Comparison of ENCODE assay signal across 10 cellular contexts in the genomic region with DNA sequence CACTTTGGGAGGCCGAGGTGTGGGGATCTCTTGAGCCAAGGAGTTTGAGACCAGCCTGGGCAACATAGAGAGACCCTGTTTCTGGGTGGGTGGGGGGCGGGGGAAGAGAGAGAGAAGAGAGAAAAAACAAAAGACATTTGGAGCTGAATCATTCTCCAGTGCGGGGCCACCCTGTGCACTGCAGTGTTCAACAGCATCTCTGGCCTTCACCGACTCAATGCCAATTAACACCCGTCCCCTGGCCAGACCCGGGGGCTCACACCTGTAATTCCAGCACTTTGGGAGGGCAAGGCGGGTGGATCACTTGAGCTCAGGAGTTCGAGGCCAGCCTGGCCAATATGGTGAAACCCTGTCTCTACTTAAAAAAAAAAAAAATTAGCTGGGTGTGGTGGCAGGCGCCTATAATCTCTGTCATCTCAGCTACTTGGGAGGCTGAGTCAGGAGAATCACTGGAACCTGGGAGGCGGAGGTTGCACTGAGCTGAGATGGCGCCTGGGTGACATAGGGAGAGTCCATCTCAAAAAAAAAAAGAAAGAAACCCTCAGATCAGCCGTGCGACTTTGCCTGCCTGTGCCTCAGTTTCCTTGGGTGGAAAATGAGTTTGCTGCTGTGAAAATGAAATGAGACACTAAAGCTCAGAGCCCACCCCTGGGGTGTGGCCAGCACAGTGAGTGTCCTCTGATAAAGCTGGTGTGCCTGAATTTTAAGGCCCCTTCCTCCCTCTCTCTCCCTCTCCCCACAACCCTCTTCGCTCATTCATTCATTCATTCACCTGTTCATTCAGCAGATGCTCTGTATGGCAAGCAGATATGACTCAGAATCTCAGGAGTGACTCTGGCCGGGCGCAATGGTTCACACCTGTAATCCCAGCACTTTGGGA. TPM values are rescaled to one million over a fixed set of nuclear protein-coding genes. Genes with fewer than 3 reads are reported as not detected.
DNase-seq lines count a peak whose midpoint lies in the region; ATAC-seq and TF ChIP-seq lines count a peak whose summit lies in the region.
"Had no signal": no experiment of that assay in that cellular context is flagged by ENCODE, and none has a peak within 500 bp of the region (broad histone marks: within the 10 kb centered on the region; RNA-seq: fewer than 3 reads in every experiment).

No MANE protein-coding gene starts in this region.

- H2AK5ac ChIP-seq in mesenchymal stem cell (ENCODE audit: low read length, severe bottlenecking), result no peak overlapping the region

- H3K18ac ChIP-seq in mesenchymal stem cell (ENCODE audit: low read depth in 1 of 2, low read length in 2 of 2), result no peak overlapping the region

- peak overlapping the region; percentile 85 to 100 (median 98) for H3K4me3 Mint-ChIP-seq in CD4-positive, CD25-positive, alpha-beta regulatory T cell
- peak overlapping the region; percentile 40 for H3K4me3 Mint-ChIP-seq in activated naive CD4-positive, alpha-beta T cell treated with anti-CD3 and anti-CD28 coated beads, Interleukin-2, amount 50 U/mL, for 24 hours

- H3K79me1 ChIP-seq in mesenchymal stem cell (replicated peaks; ENCODE audit: low read length, poor library complexity, severe bottlenecking), result peaks cover 3% of the 10 kb centered on the region

- H2BK120ac ChIP-seq in mesenchymal stem cell (ENCODE audit: low read depth, low read length), result no peak overlapping the region

- peaks cover 7% of the 10 kb centered on the region for H3K27me3 Mint-ChIP-seq in CD4-positive, CD25-positive, alpha-beta regulatory T cell
- no peaks in the 10 kb centered on the region for H3K27me3 Mint-ChIP-seq in activated naive CD4-positive, alpha-beta T cell treated with anti-CD3 and anti-CD28 coated beads, Interleukin-2, amount 50 U/mL, for 24 hours

- peak in 1 of 3 donors; percentile 69 for DNase-seq in CD4-positive, CD25-positive, alpha-beta regulatory T cell
- DNase-seq in mesenchymal stem cell (peak; percentile 67), NCI-H1105 treated with DMSO at 0.1 percent for 48 hours (lab: John Stamatoyannopoulos, UW) (no peak)
- DNase-seq: DMS153, NCI-H1436 had no signal

- peak overlapping the region; percentile 39; the same call in 1 of the 2 replicates for H2AFZ ChIP-seq in KMS-11 (ENCODE audit: low read depth)
- no peak overlapping the region for H2AFZ ChIP-seq in mesenchymal stem cell (ENCODE audit: low read depth, low read length)

- no peak overlapping the region for H3K4me3 ChIP-seq in CD4-positive, CD25-positive, alpha-beta regulatory T cell (ENCODE audit: low read depth, low read length)
- H3K4me3 ChIP-seq in KMS-11 (IDR thresholded peaks at IDR 0.05; ENCODE audit: insufficient read depth, low read depth, low read length), result no peak overlapping the region
- no peak overlapping the region for H3K4me3 ChIP-seq in mesenchymal stem cell (ENCODE audit: insufficient read depth in 1 of 2, low read depth in 1 of 2, low read length in 2 of 2)

- H2BK5ac ChIP-seq in mesenchymal stem cell (ENCODE audit: low read depth, low read length, poor library complexity, severe bottlenecking), result no peak overlapping the region

- no peak for TF ChIP-seq CTCF in KMS-11 (conservative IDR thresholded peaks at IDR 0.05; ENCODE audit: low read depth, low read length)

- no peak overlapping the region for H2BK12ac ChIP-seq in mesenchymal stem cell (ENCODE audit: low read length in 2 of 2)

- peaks cover 41% of the 10 kb centered on the region for H3K36me3 Mint-ChIP-seq in CD4-positive, CD25-positive, alpha-beta regulatory T cell
- H3K36me3 Mint-ChIP-seq in activated naive CD4-positive, alpha-beta T cell treated with anti-CD3 and anti-CD28 coated beads, Interleukin-2, amount 50 U/mL, for 24 hours, result peaks cover 11% of the 10 kb centered on the region

- peaks cover 3 to 55% (median 32%) of the 10 kb centered on the region in 4 donors for H3K4me1 Mint-ChIP-seq in CD4-positive, CD25-positive, alpha-beta regulatory T cell
- peaks cover 53% of the 10 kb centered on the region for H3K4me1 Mint-ChIP-seq in activated naive CD4-positive, alpha-beta T cell treated with anti-CD3 and anti-CD28 coated beads, Interleukin-2, amount 50 U/mL, for 24 hours

- no peaks in the 10 kb centered on the region for H4K20me1 ChIP-seq in KMS-11 (ENCODE audit: insufficient read depth)

- H3K4me1 ChIP-seq in CD4-positive, CD25-positive, alpha-beta regulatory T cell (ENCODE audit: control insufficient read depth, insufficient read depth, low read length, poor library complexity, severe bottlenecking), result peaks cover 48% of the 10 kb centered on the region
- H3K4me1 ChIP-seq in KMS-11 (ENCODE audit: low read depth, poor library complexity, severe bottlenecking) (peaks cover 56% of the 10 kb centered on the region), mesenchymal stem cell (ENCODE audit: control insufficient read depth, insufficient read depth, low read depth, low read length) (peaks cover 19% of the 10 kb centered on the region)

- H3K79me2 ChIP-seq in KMS-11 (ENCODE audit: insufficient read depth, low read depth), result no peaks in the 10 kb centered on the region

- no peak for ATAC-seq in CD4-positive, CD25-positive, alpha-beta regulatory T cell (ENCODE audit: low read depth in 2 of 2)
- ATAC-seq in GM18909 (IDR thresholded peaks at IDR 0.05; ENCODE audit: poor library complexity, unreplicated experiment) (no peak), HG03108 (IDR thresholded peaks at IDR 0.05; ENCODE audit: unreplicated experiment) (no peak), GM21390 (IDR thresholded peaks at IDR 0.05; ENCODE audit: unreplicated experiment) (no peak)

- H3K23ac ChIP-seq in mesenchymal stem cell (ENCODE audit: low read length in 2 of 2), result no peak overlapping the region

- no peaks in the 10 kb centered on the region for H3K27me3 ChIP-seq in CD4-positive, CD25-positive, alpha-beta regulatory T cell (ENCODE audit: control insufficient read depth, insufficient read depth, low read length)
- H3K27me3 ChIP-seq in KMS-11 (ENCODE audit: insufficient read depth, low read depth), result no peaks in the 10 kb centered on the region; the same call in 1 of the 2 replicates
- no peaks in the 10 kb centered on the region for H3K27me3 ChIP-seq in mesenchymal stem cell (ENCODE audit: control insufficient read depth in 1 of 2, insufficient read depth in 1 of 2, low read length in 2 of 2)

- peaks cover 32% of the 10 kb centered on the region for H3K36me3 ChIP-seq in CD4-positive, CD25-positive, alpha-beta regulatory T cell (ENCODE audit: control insufficient read depth, insufficient read depth, low read length)
- H3K36me3 ChIP-seq in KMS-11 (ENCODE audit: insufficient read depth), result no peaks in the 10 kb centered on the region
- H3K36me3 ChIP-seq in mesenchymal stem cell (ENCODE audit: control insufficient read depth in 1 of 2, insufficient read depth in 2 of 2, low read depth in 1 of 2, low read length in 2 of 2), result peaks cover 5 to 14% of the 10 kb centered on the region in 2 experiments

- peak overlapping the region in 1 of 2 experiments; percentile 7 for H3K4ac ChIP-seq in mesenchymal stem cell (ENCODE audit: low read depth in 1 of 2, low read length in 2 of 2)

- H3K9ac ChIP-seq in KMS-11, result no peak overlapping the region
- H3K9ac ChIP-seq in mesenchymal stem cell (ENCODE audit: low read length), result no peak overlapping the region

- H3K27ac Mint-ChIP-seq in CD4-positive, CD25-positive, alpha-beta regulatory T cell, result peak overlapping the region; percentile 66 to 100 (median 98)
- no peak overlapping the region for H3K27ac Mint-ChIP-seq in activated naive CD4-positive, alpha-beta T cell treated with anti-CD3 and anti-CD28 coated beads, Interleukin-2, amount 50 U/mL, for 24 hours

- H3K9me3 Mint-ChIP-seq in CD4-positive, CD25-positive, alpha-beta regulatory T cell, result peaks cover 0 to 24% (median 0%) of the 10 kb centered on the region in 7 donors
- H3K9me3 Mint-ChIP-seq in activated naive CD4-positive, alpha-beta T cell treated with anti-CD3 and anti-CD28 coated beads, Interleukin-2, amount 50 U/mL, for 24 hours, result no peaks in the 10 kb centered on the region

- H3K4me2 ChIP-seq in KMS-11 (peak overlapping the region; percentile 47; the same call in 1 of the 2 replicates), mesenchymal stem cell (ENCODE audit: low read length, poor library complexity, severe bottlenecking) (no peak overlapping the region)

- 84% methylated on average over 16 of the region's 16 CpGs for WGBS in mesenchymal stem cell

- no peaks in the 10 kb centered on the region for H3K9me3 ChIP-seq in CD4-positive, CD25-positive, alpha-beta regulatory T cell (ENCODE audit: control insufficient read depth in 2 of 2, low read length in 2 of 2)
- no peaks in the 10 kb centered on the region for H3K9me3 ChIP-seq in mesenchymal stem cell (ENCODE audit: control insufficient read depth, low read length)

- H2BK15ac ChIP-seq in mesenchymal stem cell (ENCODE audit: low read depth, poor library complexity, severe bottlenecking), result no peak overlapping the region

- H4K8ac ChIP-seq in mesenchymal stem cell (ENCODE audit: low read length), result no peak overlapping the region

- H3K27ac ChIP-seq in CD4-positive, CD25-positive, alpha-beta regulatory T cell (ENCODE audit: insufficient read depth, low read length, poor library complexity, severe bottlenecking), result peak overlapping the region; percentile 86
- H3K27ac ChIP-seq in KMS-11 (peak overlapping the region; percentile 45; the same call in 1 of the 2 replicates), mesenchymal stem cell (ENCODE audit: low read length, poor library complexity, severe bottlenecking) (no peak overlapping the region)

- no peak overlapping the region for H4K91ac ChIP-seq in mesenchymal stem cell (ENCODE audit: low read length)

- H3K14ac ChIP-seq in mesenchymal stem cell (ENCODE audit: low read length in 2 of 2), result no peak overlapping the region

RNA-seq across cellular contexts. Expression of a gene that starts 6.4 kb away (rescaled TPM):
- 725 TPM for total RNA-seq in CD4-positive, CD25-positive, alpha-beta regulatory T cell
- 100 to 1,000 TPM in 2 of 4 donors, 10 to 100 TPM in 2; 95.1 to 139 (median 118) TPM for polyA plus RNA-seq in CD4-positive, CD25-positive, alpha-beta regulatory T cell
- polyA plus RNA-seq in mesenchymal stem cell (2013, experiment 1 of 2), result 39.9 TPM
- polyA plus RNA-seq in mesenchymal stem cell (2013, experiment 2 of 2), result 38.0 TPM
